ENCODE assay signal across 14 cellular contexts in the genomic region with DNA sequence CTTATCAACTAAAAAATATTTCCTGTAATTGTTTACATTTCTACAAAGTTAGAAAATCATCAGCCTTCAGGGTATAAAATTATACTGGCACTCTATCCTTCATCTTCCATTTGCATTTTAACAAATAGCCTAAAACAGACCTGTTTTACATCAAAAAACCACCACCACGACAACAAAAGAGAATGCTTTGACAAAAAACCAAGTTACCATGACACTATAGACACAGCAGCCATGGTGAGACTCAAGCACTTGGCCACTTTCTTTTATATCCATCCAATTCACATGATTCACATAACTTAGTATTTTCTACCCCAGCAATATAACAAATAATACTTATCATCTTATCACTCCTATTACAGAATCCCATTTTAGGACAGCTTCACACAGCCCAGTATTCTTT. TPM values are rescaled to one million over a fixed set of nuclear protein-coding genes. Genes with fewer than 3 reads are reported as not detected.
DNase-seq lines count a peak whose midpoint lies in the region; ATAC-seq and TF ChIP-seq lines count a peak whose summit lies in the region.
"Had no signal": no experiment of that assay in that cellular context is flagged by ENCODE, and none has a peak within 500 bp of the region (broad histone marks: within the 10 kb centered on the region; RNA-seq: fewer than 3 reads in every experiment).

No MANE protein-coding gene starts in this region.

- TF ChIP-seq POLR2A in erythroblast (IDR thresholded peaks at IDR 0.05; ENCODE audit: low read length): no peak

- peak overlapping the region; percentile 85 for H3K27ac Mint-ChIP-seq in CD4-positive, alpha-beta T cell
- H3K27ac Mint-ChIP-seq in neural progenitor cell: peak overlapping the region; percentile 1

- no peaks in the 10 kb centered on the region for H3F3A ChIP-seq in OCI-LY1 (ENCODE audit: insufficient read depth, low read length)
- peaks cover 10% of the 10 kb centered on the region for H3F3A ChIP-seq in neural progenitor cell (ENCODE audit: low read depth)

- no peaks in the 10 kb centered on the region for H3K9me3 Mint-ChIP-seq in CD4-positive, alpha-beta T cell
- peaks cover 4% of the 10 kb centered on the region for H3K9me3 Mint-ChIP-seq in neural progenitor cell

- peak overlapping the region; percentile 87 for H3K4me2 ChIP-seq in OCI-LY1 (ENCODE audit: low read length)
- H3K4me2 ChIP-seq in neural progenitor cell: no peak overlapping the region

- POLR2A ChIA-PET in CD4-positive, alpha-beta T cell (lab: Charles Lee): interaction anchor here (1.5 kb wide), 1 partner anchor 88 kb away, joined by 6 read pairs; a partner anchor contains a TSS

- no peak for DNase-seq in CD4-positive, alpha-beta T cell
- DNase-seq in erythroblast (lab: John Stamatoyannopoulos, UW): peak; percentile 21 to 28
- DNase-seq in neural progenitor cell (ENCODE audit: low spot score): no peak
- DNase-seq in posterior vena cava (ENCODE audit: low spot score): no peak
- DNase-seq in iPS-NIHi11 (ENCODE audit: low spot score): no peak
- DNase-seq in head of caudate nucleus: no peak
- no peak for DNase-seq in NCI-H446 (lab: John Stamatoyannopoulos, UW)
- DNase-seq: kidney, NCI-H2171 treated with DMSO at 0.1 percent for 48 hours, Peyer's patch, right cardiac atrium had no signal

- H3K27me3 Mint-ChIP-seq in CD4-positive, alpha-beta T cell: no peaks in the 10 kb centered on the region
- peaks cover 4% of the 10 kb centered on the region for H3K27me3 Mint-ChIP-seq in neural progenitor cell (ENCODE audit: insufficient read depth, low read depth)

- H3K36me3 ChIP-seq in OCI-LY1 (ENCODE audit: insufficient read depth, low read length) (no peaks in the 10 kb centered on the region), neural progenitor cell (no peaks in the 10 kb centered on the region)
- H3K36me3 ChIP-seq: Peyer's patch, vagina had no signal

- H3K79me2 ChIP-seq in OCI-LY1 (ENCODE audit: insufficient read depth, low read length): no peaks in the 10 kb centered on the region; the same call in 1 of the 2 replicates
- peaks cover 72% of the 10 kb centered on the region for H3K79me2 ChIP-seq in neural progenitor cell (ENCODE audit: low read depth)

- intact Hi-C loops in CD4-positive, alpha-beta T cell (cut with DNase I, micrococcal nuclease): loop anchor here in 1 of 2 experiments (10.0 kb wide), 1 partner anchor 624 kb away; a partner anchor contains a TSS
- intact Hi-C loops in posterior vena cava (cut with DNase I) (no loop called here), head of caudate nucleus (cut with DNase I) (no loop called here)

- no peaks in the 10 kb centered on the region for H3K9me3 ChIP-seq in CD4-positive, alpha-beta T cell (ENCODE audit: control insufficient read depth, low read length)
- H3K9me3 ChIP-seq in OCI-LY1 (ENCODE audit: low read length): no peaks in the 10 kb centered on the region
- H3K9me3 ChIP-seq in neural progenitor cell (ENCODE audit: low read depth): no peaks in the 10 kb centered on the region
- H3K9me3 ChIP-seq: Peyer's patch, vagina had no signal

- H3K4me1 ChIP-seq in OCI-LY1 (ENCODE audit: insufficient read depth, low read length, severe bottlenecking) (peaks cover 72% of the 10 kb centered on the region), neural progenitor cell (no peaks in the 10 kb centered on the region)

- no peak for ATAC-seq in CD4-positive, alpha-beta T cell (ENCODE audit: poor library complexity)
- ATAC-seq: esophagus mucosa, right cardiac atrium had no signal

- H4K20me1 ChIP-seq in OCI-LY1 (ENCODE audit: insufficient read depth, low read length): no peaks in the 10 kb centered on the region
- no peaks in the 10 kb centered on the region for H4K20me1 ChIP-seq in neural progenitor cell (ENCODE audit: low read depth)

- H3K9me2 ChIP-seq in OCI-LY1 (ENCODE audit: low read depth, low read length): no peaks in the 10 kb centered on the region

- H2AFZ ChIP-seq in OCI-LY1 (ENCODE audit: low read length): no peak overlapping the region
- H2AFZ ChIP-seq in neural progenitor cell (replicated peaks): no peak overlapping the region

- H3K4me3 ChIP-seq in OCI-LY1 (ENCODE audit: low read depth, low read length, poor library complexity, severe bottlenecking) (peak overlapping the region; percentile 87), neural progenitor cell (no peak overlapping the region)
- H3K4me3 ChIP-seq: Peyer's patch, vagina had no signal

- no peak for TF ChIP-seq CTCF in CD4-positive, alpha-beta T cell (IDR thresholded peaks at IDR 0.05)
- TF ChIP-seq CTCF in OCI-LY1 (IDR thresholded peaks at IDR 0.05; ENCODE audit: low read length) (no peak), neural progenitor cell (IDR thresholded peaks at IDR 0.05) (no peak)

- CTCF ChIA-PET in CD4-positive, alpha-beta T cell (lab: Charles Lee): no interaction called here

- no peak overlapping the region for H3K27ac ChIP-seq in CD4-positive, alpha-beta T cell (ENCODE audit: low read depth, low read length)
- peak overlapping the region; percentile 71 for H3K27ac ChIP-seq in OCI-LY1 (ENCODE audit: low read depth, low read length, poor library complexity, severe bottlenecking)
- H3K27ac ChIP-seq in neural progenitor cell: no peak overlapping the region
- H3K27ac ChIP-seq: Peyer's patch had no signal

- H3K4me3 Mint-ChIP-seq in CD4-positive, alpha-beta T cell: peak overlapping the region; percentile 34
- H3K4me3 Mint-ChIP-seq in neural progenitor cell: peak overlapping the region; percentile 35

- peaks cover 4% of the 10 kb centered on the region for H3K36me3 Mint-ChIP-seq in CD4-positive, alpha-beta T cell (ENCODE audit: low read depth)
- H3K36me3 Mint-ChIP-seq in neural progenitor cell: peaks cover 8% of the 10 kb centered on the region

- H3K4me1 Mint-ChIP-seq in CD4-positive, alpha-beta T cell (ENCODE audit: low read depth): peaks cover 60% of the 10 kb centered on the region
- peaks cover 30% of the 10 kb centered on the region for H3K4me1 Mint-ChIP-seq in neural progenitor cell

- H3K9ac ChIP-seq in OCI-LY1 (ENCODE audit: low read length) (no peak overlapping the region), neural progenitor cell (no peak overlapping the region)

- no peaks in the 10 kb centered on the region for H3K27me3 ChIP-seq in CD4-positive, alpha-beta T cell (ENCODE audit: control insufficient read depth, insufficient read depth, low read length)
- H3K27me3 ChIP-seq in OCI-LY1 (ENCODE audit: insufficient read depth, low read length) (no peaks in the 10 kb centered on the region), neural progenitor cell (no peaks in the 10 kb centered on the region)
- H3K27me3 ChIP-seq: Peyer's patch, vagina had no signal

RNA-seq across cellular contexts. Expression of a gene that starts 2.8 kb away (rescaled TPM):
- total RNA-seq in CD4-positive, alpha-beta T cell: 10 to 100 TPM; 12.5 to 13.3 TPM
- total RNA-seq in neural progenitor cell (ENCODE audit: low replicate concordance) (46.1 and 68.2 TPM in 2 replicates), posterior vena cava (10 to 100 TPM; 30.9 to 31.8 TPM)

Comparison
In these comparisons a context has a peak if more than half of its experiments do, and no peak if none do; other contexts are left out.
1. DNase-seq: peak in erythroblast (2 of 2); none in CD4-positive, alpha-beta T cell (0 of 10), neural progenitor cell (single experiment), posterior vena cava (single experiment), iPS-NIHi11 (single experiment), head of caudate nucleus (0 of 42) and NCI-H446 (0 of 2).